1 cellular context compared by ENCODE assay signal in the genomic region with DNA sequence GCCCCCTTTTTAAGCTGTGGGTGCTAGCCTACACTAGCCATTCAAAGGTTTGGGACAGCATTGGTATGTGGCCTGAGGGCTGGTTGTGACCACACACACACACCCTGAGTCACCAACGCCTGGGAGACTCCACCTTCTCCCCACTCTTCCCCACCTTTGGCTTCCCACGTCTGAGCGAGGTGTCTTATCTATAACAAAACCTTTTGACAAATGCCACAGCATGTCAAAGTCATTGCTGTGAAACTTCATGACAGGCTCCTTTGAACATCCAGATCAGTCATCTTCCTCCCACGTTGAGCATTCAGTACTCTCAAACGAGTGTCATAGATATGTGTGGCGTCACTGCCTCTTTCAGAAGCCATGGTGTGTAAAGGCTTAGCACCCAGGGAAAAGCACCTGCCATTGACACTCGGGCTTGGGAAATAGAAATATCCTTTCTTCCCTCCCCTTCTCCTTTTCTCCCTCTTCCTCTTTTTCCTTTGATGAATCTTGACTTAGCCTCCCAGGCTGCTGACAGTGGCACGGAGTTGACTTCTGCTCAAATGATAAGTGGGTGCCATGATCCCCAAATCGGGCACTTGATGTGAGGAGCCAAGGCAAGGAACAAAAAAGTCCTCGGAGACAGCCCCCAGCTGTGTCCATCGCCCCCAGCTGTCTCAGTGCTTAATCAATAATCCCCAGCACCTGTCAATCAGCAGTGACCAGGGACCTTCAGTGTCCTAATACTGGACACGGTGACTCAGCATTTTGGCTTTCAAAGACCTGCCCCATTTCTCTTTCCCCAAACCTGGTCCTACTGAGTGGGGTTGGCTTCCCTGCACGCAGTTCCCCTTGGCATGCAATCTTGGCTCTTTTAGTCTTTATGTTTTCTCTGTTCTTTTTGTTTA.
TF ChIP-seq lines count a peak whose summit lies in the region.

No MANE protein-coding gene starts in this region.

TF ChIP-seq in HepG2, 621 proteins besides CTCF, POLR2A, EP300 and RAD21 (continued from another document and continues in another):
- TF ChIP-seq HIC2 (CRISPR knock-in tag; IDR thresholded peaks at IDR 0.05; ENCODE audit: low read depth), result no peak
- no peak for TF ChIP-seq ZNF546 (CRISPR knock-in tag; conservative IDR thresholded peaks at IDR 0.05)
- no peak for TF ChIP-seq PAX8 (CRISPR knock-in tag; IDR thresholded peaks at IDR 0.05; ENCODE audit: borderline replicate concordance)
- no peak for TF ChIP-seq ZNF180 (CRISPR knock-in tag; IDR thresholded peaks at IDR 0.05; ENCODE audit: borderline replicate concordance, low read depth)
- TF ChIP-seq ISX (CRISPR knock-in tag; conservative IDR thresholded peaks at IDR 0.05), result no peak
- TF ChIP-seq MAFK (conservative IDR thresholded peaks at IDR 0.05 in 1 of 2, IDR thresholded peaks at IDR 0.05 in 1 of 2; ENCODE audit: low read length in 2 of 2), result peak; percentile 65 to 66
- no peak for TF ChIP-seq RAD51 (IDR thresholded peaks at IDR 0.05; ENCODE audit: borderline replicate concordance)
- no peak for TF ChIP-seq ZZZ3 (CRISPR knock-in tag; IDR thresholded peaks at IDR 0.05; ENCODE audit: borderline replicate concordance)
- TF ChIP-seq UBTF (CRISPR knock-in tag; IDR thresholded peaks at IDR 0.05), result no peak
- no peak for TF ChIP-seq ZC3H13 (CRISPR knock-in tag; IDR thresholded peaks at IDR 0.05)
- TF ChIP-seq, protein P1, sequence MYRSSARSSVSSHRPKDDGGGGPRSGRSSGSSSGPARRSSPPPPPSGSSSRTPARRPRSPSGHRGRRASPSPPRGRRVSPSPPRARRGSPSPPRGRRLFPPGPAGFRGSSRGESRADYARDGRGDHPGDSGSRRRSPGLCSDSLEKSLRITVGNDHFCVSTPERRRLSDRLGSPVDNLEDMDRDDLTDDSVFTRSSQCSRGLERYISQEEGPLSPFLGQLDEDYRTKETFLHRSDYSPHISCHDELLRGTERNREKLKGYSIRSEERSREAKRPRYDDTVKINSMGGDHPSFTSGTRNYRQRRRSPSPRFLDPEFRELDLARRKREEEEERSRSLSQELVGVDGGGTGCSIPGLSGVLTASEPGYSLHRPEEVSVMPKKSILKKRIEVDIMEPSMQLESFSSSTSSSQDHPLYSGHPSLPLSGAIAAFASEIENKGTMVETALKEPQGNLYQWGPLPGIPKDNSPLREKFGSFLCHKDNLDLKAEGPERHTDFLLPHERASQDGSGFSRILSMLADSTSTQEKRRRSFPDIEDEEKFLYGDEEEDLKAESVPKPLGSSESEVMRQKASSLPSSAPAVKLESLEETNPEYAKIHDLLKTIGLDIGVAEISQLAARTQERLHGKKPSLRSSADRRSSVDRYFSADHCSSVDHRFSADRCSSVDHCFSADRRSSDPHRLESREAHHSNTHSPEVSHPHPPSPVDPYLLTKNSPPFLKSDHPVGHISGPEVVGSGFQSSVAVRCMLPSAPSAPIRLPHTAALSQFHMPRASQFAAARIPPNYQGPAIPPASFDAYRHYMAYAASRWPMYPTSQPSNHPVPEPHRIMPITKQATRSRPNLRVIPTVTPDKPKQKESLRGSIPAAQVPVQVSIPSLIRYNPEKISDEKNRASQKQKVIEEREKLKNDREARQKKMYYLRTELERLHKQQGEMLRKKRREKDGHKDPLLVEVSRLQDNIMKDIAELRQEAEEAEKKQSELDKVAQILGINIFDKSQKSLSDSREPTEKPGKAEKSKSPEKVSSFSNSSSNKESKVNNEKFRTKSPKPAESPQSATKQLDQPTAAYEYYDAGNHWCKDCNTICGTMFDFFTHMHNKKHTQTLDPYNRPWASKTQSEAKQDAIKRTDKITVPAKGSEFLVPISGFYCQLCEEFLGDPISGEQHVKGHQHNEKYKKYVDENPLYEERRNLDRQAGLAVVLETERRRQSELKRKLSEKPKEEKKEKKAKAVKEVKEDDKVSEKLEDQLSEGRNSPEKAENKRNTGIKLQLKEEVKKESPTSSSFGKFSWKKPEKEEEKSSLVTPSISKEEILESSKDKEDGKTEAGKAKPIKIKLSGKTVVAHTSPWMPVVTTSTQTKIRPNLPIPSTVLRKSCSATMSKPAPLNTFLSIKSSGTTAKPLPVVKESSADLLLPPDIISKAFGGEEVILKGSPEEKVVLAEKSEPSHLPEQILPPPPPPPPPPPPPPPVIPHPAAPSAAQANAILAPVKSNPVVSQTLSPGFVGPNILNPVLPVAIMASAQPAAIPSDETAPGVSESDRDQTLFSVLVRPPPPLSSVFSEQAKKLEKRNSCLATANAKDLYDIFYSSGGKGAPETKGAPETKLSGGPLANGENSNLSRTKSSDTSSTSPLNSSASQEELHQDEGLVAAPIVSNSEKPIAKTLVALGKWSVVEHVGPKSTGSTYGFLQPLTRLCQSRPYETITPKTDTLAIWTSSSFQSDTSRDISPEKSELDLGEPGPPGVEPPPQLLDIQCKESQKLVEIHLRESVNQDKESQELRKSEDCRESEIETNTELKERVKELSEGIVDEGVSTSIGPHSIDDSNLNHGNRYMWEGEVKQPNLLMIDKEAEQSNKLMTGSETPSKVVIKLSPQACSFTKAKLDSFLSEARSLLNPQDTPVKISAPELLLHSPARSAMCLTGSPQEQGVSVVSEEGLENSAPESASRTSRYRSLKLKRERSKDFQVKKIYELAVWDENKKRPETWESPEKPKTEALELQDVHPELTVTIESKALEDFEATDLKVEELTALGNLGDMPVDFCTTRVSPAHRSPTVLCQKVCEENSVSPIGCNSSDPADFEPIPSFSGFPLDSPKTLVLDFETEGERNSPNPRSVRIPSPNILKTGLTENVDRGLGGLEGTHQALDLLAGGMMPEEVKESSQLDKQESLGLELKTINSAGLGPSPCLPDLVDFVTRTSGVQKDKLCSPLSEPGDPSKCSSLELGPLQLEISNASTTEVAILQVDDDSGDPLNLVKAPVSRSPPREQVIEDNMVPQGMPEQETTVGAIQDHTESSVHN (CRISPR knock-in tag; IDR thresholded peaks at IDR 0.05), result no peak
- TF ChIP-seq, protein P2, sequence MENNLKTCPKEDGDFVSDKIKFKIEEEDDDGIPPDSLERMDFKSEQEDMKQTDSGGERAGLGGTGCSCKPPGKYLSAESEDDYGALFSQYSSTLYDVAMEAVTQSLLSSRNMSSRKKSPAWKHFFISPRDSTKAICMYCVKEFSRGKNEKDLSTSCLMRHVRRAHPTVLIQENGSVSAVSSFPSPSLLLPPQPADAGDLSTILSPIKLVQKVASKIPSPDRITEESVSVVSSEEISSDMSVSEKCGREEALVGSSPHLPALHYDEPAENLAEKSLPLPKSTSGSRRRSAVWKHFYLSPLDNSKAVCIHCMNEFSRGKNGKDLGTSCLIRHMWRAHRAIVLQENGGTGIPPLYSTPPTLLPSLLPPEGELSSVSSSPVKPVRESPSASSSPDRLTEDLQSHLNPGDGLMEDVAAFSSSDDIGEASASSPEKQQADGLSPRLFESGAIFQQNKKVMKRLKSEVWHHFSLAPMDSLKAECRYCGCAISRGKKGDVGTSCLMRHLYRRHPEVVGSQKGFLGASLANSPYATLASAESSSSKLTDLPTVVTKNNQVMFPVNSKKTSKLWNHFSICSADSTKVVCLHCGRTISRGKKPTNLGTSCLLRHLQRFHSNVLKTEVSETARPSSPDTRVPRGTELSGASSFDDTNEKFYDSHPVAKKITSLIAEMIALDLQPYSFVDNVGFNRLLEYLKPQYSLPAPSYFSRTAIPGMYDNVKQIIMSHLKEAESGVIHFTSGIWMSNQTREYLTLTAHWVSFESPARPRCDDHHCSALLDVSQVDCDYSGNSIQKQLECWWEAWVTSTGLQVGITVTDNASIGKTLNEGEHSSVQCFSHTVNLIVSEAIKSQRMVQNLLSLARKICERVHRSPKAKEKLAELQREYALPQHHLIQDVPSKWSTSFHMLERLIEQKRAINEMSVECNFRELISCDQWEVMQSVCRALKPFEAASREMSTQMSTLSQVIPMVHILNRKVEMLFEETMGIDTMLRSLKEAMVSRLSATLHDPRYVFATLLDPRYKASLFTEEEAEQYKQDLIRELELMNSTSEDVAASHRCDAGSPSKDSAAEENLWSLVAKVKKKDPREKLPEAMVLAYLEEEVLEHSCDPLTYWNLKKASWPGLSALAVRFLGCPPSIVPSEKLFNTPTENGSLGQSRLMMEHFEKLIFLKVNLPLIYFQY (CRISPR knock-in tag; IDR thresholded peaks at IDR 0.05; ENCODE audit: borderline replicate concordance), result no peak
- TF ChIP-seq SOX6 (IDR thresholded peaks at IDR 0.05), result no peak
- TF ChIP-seq SOX6 (CRISPR knock-in tag; IDR thresholded peaks at IDR 0.05), result no peak
- TF ChIP-seq IRX3 (CRISPR knock-in tag; IDR thresholded peaks at IDR 0.05; ENCODE audit: borderline replicate concordance, low read depth), result no peak
- no peak for TF ChIP-seq ZFP36 (IDR thresholded peaks at IDR 0.05; ENCODE audit: borderline replicate concordance, low read depth, low read length, partially characterized antibody)
- no peak for TF ChIP-seq SOX5 (CRISPR knock-in tag; IDR thresholded peaks at IDR 0.05; ENCODE audit: borderline replicate concordance)
- no peak for TF ChIP-seq JDP2 (CRISPR knock-in tag; IDR thresholded peaks at IDR 0.05; ENCODE audit: borderline replicate concordance)
- TF ChIP-seq RNF2 (conservative IDR thresholded peaks at IDR 0.05; ENCODE audit: low read depth), result no peak
- no peak for TF ChIP-seq GPBP1L1 (CRISPR knock-in tag; IDR thresholded peaks at IDR 0.05)
- no peak for TF ChIP-seq STAG1 (CRISPR knock-in tag; IDR thresholded peaks at IDR 0.05)
- TF ChIP-seq ZNF207 (IDR thresholded peaks at IDR 0.05; ENCODE audit: borderline replicate concordance), result no peak
- no peak for TF ChIP-seq PHB2 (IDR thresholded peaks at IDR 0.05; ENCODE audit: partially characterized antibody)
- no peak for TF ChIP-seq ZNF543 (CRISPR knock-in tag; IDR thresholded peaks at IDR 0.05)
- TF ChIP-seq, protein P3, sequence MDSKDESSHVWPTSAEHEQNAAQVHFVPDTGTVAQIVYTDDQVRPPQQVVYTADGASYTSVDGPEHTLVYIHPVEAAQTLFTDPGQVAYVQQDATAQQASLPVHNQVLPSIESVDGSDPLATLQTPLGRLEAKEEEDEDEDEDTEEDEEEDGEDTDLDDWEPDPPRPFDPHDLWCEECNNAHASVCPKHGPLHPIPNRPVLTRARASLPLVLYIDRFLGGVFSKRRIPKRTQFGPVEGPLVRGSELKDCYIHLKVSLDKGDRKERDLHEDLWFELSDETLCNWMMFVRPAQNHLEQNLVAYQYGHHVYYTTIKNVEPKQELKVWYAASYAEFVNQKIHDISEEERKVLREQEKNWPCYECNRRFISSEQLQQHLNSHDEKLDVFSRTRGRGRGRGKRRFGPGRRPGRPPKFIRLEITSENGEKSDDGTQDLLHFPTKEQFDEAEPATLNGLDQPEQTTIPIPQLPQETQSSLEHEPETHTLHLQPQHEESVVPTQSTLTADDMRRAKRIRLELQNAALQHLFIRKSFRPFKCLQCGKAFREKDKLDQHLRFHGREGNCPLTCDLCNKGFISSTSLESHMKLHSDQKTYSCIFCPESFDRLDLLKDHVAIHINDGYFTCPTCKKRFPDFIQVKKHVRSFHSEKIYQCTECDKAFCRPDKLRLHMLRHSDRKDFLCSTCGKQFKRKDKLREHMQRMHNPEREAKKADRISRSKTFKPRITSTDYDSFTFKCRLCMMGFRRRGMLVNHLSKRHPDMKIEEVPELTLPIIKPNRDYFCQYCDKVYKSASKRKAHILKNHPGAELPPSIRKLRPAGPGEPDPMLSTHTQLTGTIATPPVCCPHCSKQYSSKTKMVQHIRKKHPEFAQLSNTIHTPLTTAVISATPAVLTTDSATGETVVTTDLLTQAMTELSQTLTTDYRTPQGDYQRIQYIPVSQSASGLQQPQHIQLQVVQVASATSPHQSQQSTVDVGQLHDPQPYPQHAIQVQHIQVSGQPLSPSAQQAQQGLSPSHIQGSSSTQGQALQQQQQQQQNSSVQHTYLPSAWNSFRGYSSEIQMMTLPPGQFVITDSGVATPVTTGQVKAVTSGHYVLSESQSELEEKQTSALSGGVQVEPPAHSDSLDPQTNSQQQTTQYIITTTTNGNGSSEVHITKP (CRISPR knock-in tag; IDR thresholded peaks at IDR 0.05; ENCODE audit: low read depth), result no peak
- 0 out of 2 replicates have a peak, but pooled peaks have one; percentile 2 for TF ChIP-seq CREB1 (IDR thresholded peaks at IDR 0.05)
- TF ChIP-seq CREB1 (CRISPR knock-in tag; IDR thresholded peaks at IDR 0.05), result no peak
- TF ChIP-seq ZNF354B (CRISPR knock-in tag; IDR thresholded peaks at IDR 0.05), result no peak
- TF ChIP-seq GPN1 (CRISPR knock-in tag; IDR thresholded peaks at IDR 0.05; ENCODE audit: borderline replicate concordance), result no peak
- peak; percentile 38; the same call in 1 of the 2 replicates for TF ChIP-seq MAFF (IDR thresholded peaks at IDR 0.05; ENCODE audit: low read depth, low read length)
- no peak for TF ChIP-seq ZNF30 (CRISPR knock-in tag; IDR thresholded peaks at IDR 0.05)
- TF ChIP-seq FOXO1 (CRISPR knock-in tag; IDR thresholded peaks at IDR 0.05), result no peak
